Comparison of ENCODE assay signal across 8 cellular contexts in the genomic region with DNA sequence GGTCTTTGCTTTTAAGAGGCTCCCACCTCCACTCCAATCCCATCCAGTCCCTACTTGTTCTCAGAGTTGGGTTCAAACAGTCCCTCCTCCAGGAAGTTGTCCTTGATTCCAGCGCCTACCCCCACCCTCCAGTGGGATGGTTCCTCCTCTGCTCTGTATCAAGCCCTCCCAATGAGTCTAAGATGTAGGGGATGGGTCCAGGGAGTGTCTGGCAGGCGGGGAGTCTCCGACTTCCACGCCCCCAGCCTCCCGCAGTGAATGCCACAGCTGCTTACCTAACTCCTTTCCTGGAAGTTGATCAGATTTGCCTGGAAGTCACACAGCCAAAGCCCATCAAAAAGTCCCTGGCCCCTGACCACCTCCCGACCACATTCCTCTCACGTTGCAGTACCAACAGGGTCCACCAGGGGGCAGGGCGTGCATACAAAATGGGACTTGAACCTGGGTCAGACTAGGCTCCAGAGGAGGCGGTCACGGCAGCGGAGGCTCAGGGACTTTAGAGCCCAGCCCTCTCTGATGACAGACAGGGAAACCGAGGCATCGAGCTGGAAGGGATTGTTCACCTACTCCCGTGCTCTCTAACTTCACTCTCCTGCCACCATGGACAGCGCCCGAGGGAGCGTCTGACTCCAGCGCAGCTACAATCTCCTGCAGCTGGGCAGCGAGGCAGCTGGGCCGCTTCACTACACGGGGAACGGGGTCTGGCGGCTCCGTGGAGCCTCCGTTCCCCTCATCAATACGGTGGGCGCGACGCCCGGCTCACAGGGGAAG. TPM values are rescaled to one million over a fixed set of nuclear protein-coding genes. Genes with fewer than 3 reads are reported as not detected.
DNase-seq lines count a peak whose midpoint lies in the region; ATAC-seq and TF ChIP-seq lines count a peak whose summit lies in the region.

No MANE protein-coding gene starts in this region.

- H3K4me3 ChIP-seq in GM06990 (replicated peaks; ENCODE audit: low read depth, low read length), result no peak overlapping the region
- H3K4me3 ChIP-seq in Jurkat, Clone E6-1 (ENCODE audit: low read length), result 0 out of 2 replicates have a peak overlapping the region, but pooled peaks have one; percentile 9
- H3K4me3 ChIP-seq in RWPE2 (ENCODE audit: severe bottlenecking), result no peak overlapping the region
- H3K4me3 ChIP-seq in ovary, result no peak overlapping the region
- H3K4me3 ChIP-seq in transverse colon, result peak overlapping the region in 1 of 4 donors; percentile 5

- peaks cover 19% of the 10 kb centered on the region for H3K4me1 Mint-ChIP-seq in activated naive CD4-positive, alpha-beta T cell treated with anti-CD3 and anti-CD28 coated beads for 36 hours (ENCODE audit: low read depth)
- H3K4me1 Mint-ChIP-seq in glutamatergic neuron (ENCODE audit: low read depth, unreplicated experiment), result peaks cover 4% of the 10 kb centered on the region

- intact Hi-C loops in activated naive CD4-positive, alpha-beta T cell treated with anti-CD3 and anti-CD28 coated beads for 36 hours (cut with micrococcal nuclease), result loop anchor here (1.0 kb wide), 3 partner anchors 12 to 228 kb away; no protein-coding TSS in a partner anchor
- intact Hi-C loops in ovary (cut with DNase I), result no loop called here
- intact Hi-C loops in transverse colon (cut with DNase I; ENCODE audit: low total_unique reads), result no loop called here

- TF ChIP-seq EP300 in ovary (IDR thresholded peaks at IDR 0.05) (no peak), transverse colon (IDR thresholded peaks at IDR 0.05; ENCODE audit: low read depth) (no peak)

- no peaks in the 10 kb centered on the region for H3K9me3 Mint-ChIP-seq in activated naive CD4-positive, alpha-beta T cell treated with anti-CD3 and anti-CD28 coated beads for 36 hours
- H3K9me3 Mint-ChIP-seq in glutamatergic neuron (ENCODE audit: unreplicated experiment), result peaks cover 8% of the 10 kb centered on the region

- no peaks in the 10 kb centered on the region for H3K36me3 Mint-ChIP-seq in activated naive CD4-positive, alpha-beta T cell treated with anti-CD3 and anti-CD28 coated beads for 36 hours (ENCODE audit: low read depth)
- H3K36me3 Mint-ChIP-seq in glutamatergic neuron (ENCODE audit: unreplicated experiment), result peaks cover 9% of the 10 kb centered on the region

- no peak overlapping the region for H3K27ac Mint-ChIP-seq in activated naive CD4-positive, alpha-beta T cell treated with anti-CD3 and anti-CD28 coated beads for 36 hours
- H3K27ac Mint-ChIP-seq in glutamatergic neuron (ENCODE audit: unreplicated experiment), result no peak overlapping the region

- 3 to 4% (median 4%) methylated on average over 30 of the region's 30 CpGs for WGBS in ovary, 3 donors
- 6% methylated on average over 30 of the region's 30 CpGs; no CpG with 5 or more reads in 1 of the 2 donors for WGBS in transverse colon (ENCODE audit: low coverage in 1 of 2), 2 donors

- in situ Hi-C loops in transverse colon (cut with MboI; ENCODE audit: low pct_ligation_motif_present in 1 of 4, low pct_unique_long_range_greater_than_20kb in 1 of 4, low sequenced_read_pairs in 3 of 4), result loop anchor here in 2 of 4 donors (25.0 kb wide), 1 partner anchor 525 kb away; the partner anchor contains the start of gene ZNF782 (in 2 of the 2)

- H3K36me3 ChIP-seq in GM06990 (ENCODE audit: control insufficient read depth, insufficient read depth, low read length) (no peaks in the 10 kb centered on the region), RWPE2 (ENCODE audit: low read depth) (no peaks in the 10 kb centered on the region), ovary (no peaks in the 10 kb centered on the region), transverse colon (no peaks in the 10 kb centered on the region)

- TF ChIP-seq POLR2A in ovary (IDR thresholded peaks at IDR 0.05) (no peak), transverse colon (IDR thresholded peaks at IDR 0.05) (no peak)

- ATAC-seq in RWPE2 (ENCODE audit: low read depth) (peak; percentile 80), GM19328 (IDR thresholded peaks at IDR 0.05; ENCODE audit: unreplicated experiment) (no peak)

- H3K27me3 ChIP-seq in GM06990 (replicated peaks; ENCODE audit: control insufficient read depth, insufficient read depth, low read length) (no peaks in the 10 kb centered on the region; the same call in 1 of the 2 replicates), RWPE2 (ENCODE audit: insufficient read depth, poor library complexity, severe bottlenecking) (no peaks in the 10 kb centered on the region), ovary (no peaks in the 10 kb centered on the region), transverse colon (no peaks in the 10 kb centered on the region)

- TF ChIP-seq CTCF in GM06990 (IDR thresholded peaks at IDR 0.05; ENCODE audit: insufficient read depth, low read length, poor library complexity, severe bottlenecking), result peak; percentile 97
- TF ChIP-seq CTCF in RWPE2 (IDR thresholded peaks at IDR 0.05; ENCODE audit: poor library complexity, severe bottlenecking), result peak; percentile 88
- TF ChIP-seq CTCF in glutamatergic neuron (IDR thresholded peaks at IDR 0.05; ENCODE audit: partially characterized antibody, unreplicated experiment), result peak; percentile 100
- TF ChIP-seq CTCF in ovary (IDR thresholded peaks at IDR 0.05), result peak; percentile 44 to 59 (median 50)
- TF ChIP-seq CTCF in transverse colon (IDR thresholded peaks at IDR 0.05), result peak; percentile 92 to 99 (median 97)

- CTCF ChIA-PET in activated naive CD4-positive, alpha-beta T cell treated with anti-CD3 and anti-CD28 coated beads for 36 hours (lab: Charles Lee), result interaction anchor here (0.8 to 5.7 kb wide), 12 partner anchors 10 to 530 kb away, joined by 3 to 44 read pairs (median 6); partner anchors contain the start of gene TDRD7

- H3K4me3 Mint-ChIP-seq in activated naive CD4-positive, alpha-beta T cell treated with anti-CD3 and anti-CD28 coated beads for 36 hours, result no peak overlapping the region
- no peak overlapping the region for H3K4me3 Mint-ChIP-seq in glutamatergic neuron (ENCODE audit: unreplicated experiment)

- H3K4me1 ChIP-seq in RWPE2 (ENCODE audit: insufficient read depth, poor library complexity, severe bottlenecking) (no peaks in the 10 kb centered on the region), ovary (ENCODE audit: insufficient read depth) (no peaks in the 10 kb centered on the region), transverse colon (peaks cover 2 to 34% (median 15%) of the 10 kb centered on the region in 4 donors)

- H3K9me3 ChIP-seq in RWPE2 (ENCODE audit: severe bottlenecking) (no peaks in the 10 kb centered on the region), ovary (no peaks in the 10 kb centered on the region), transverse colon (no peaks in the 10 kb centered on the region)

- H3K27ac ChIP-seq in RWPE2 (ENCODE audit: poor library complexity, severe bottlenecking), result no peak overlapping the region
- no peak overlapping the region for H3K27ac ChIP-seq in ovary
- peak overlapping the region in 1 of 4 donors; percentile 13 for H3K27ac ChIP-seq in transverse colon

- peaks cover 14% of the 10 kb centered on the region for H3K27me3 Mint-ChIP-seq in activated naive CD4-positive, alpha-beta T cell treated with anti-CD3 and anti-CD28 coated beads for 36 hours (ENCODE audit: low read depth)
- H3K27me3 Mint-ChIP-seq in glutamatergic neuron (ENCODE audit: unreplicated experiment), result peaks cover 3% of the 10 kb centered on the region

- DNase-seq in GM06990 (ENCODE audit: extremely low read depth, insufficient read length) (peak; percentile 64), RWPE2 (ENCODE audit: low spot score) (no peak), glutamatergic neuron (peak; percentile 85), ovary (peak; percentile 49 to 76 (median 62)), transverse colon (peak; percentile 78)
- peak; percentile 30 for DNase-seq in Jurkat, Clone E6-1 (ENCODE audit: low read depth, low spot score)
- peak; percentile 86 for DNase-seq in activated naive CD4-positive, alpha-beta T cell treated with anti-CD3 and anti-CD28 coated beads for 36 hours

RNA-seq across cellular contexts. Expression of gene TDRD7, which starts 25.0 kb away (rescaled TPM):
- 7.9 TPM for polyA plus RNA-seq in Jurkat, Clone E6-1 (2012; ENCODE audit: insufficient read depth, insufficient read length)
- total RNA-seq in activated naive CD4-positive, alpha-beta T cell treated with anti-CD3 and anti-CD28 coated beads for 36 hours, result 1 to 10 TPM; 6.9 to 7.4 TPM
- total RNA-seq in glutamatergic neuron (ENCODE audit: unreplicated experiment) (1.4 TPM), ovary (10 to 100 TPM in 3 of 7 donors, 1 to 10 TPM in 4; 9.0 to 13.0 (median 9.8) TPM), transverse colon (10 to 100 TPM; 15.0 to 47.4 (median 31.4) TPM)
- polyA plus RNA-seq in ovary, result 10 to 100 TPM in 1 of 2 donors, 1 to 10 TPM in 1; 7.4 to 15.6 TPM

Comparison
In these comparisons a context has a peak if more than half of its experiments do, and no peak if none do; other contexts are left out.
1. CTCF ChIP-seq: peak in every context shown above with its lines; median percentile 100 in glutamatergic neuron; 97 in GM06990; 97 in transverse colon; 88 in RWPE2; 50 in ovary.